In the genomic region with DNA sequence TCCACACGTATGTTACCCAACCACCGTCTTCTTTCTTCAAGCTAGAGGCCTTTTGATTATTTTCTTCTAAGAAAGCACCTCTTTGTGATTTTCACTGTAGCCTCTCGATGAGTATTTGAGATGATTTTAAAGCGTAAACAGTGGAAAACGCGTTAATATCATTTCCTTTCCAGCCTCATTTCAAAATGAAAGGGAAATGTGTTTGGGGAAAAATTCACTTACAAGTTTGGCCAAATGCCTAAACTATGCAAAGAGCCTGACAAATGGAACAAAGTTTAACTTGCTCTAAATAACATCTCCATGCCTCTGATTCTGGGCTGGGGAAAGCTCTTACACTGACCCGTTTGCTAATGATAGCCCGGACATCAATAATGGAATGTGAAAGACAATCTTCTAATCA, we compare ENCODE assay signal across 1 cellular context.
TF ChIP-seq lines count a peak whose summit lies in the region.

No MANE protein-coding gene starts in this region.

TF ChIP-seq in WTC11, 78 proteins besides CTCF, POLR2A, EP300 and RAD21 (continued from another document):
- TF ChIP-seq, protein P1, sequence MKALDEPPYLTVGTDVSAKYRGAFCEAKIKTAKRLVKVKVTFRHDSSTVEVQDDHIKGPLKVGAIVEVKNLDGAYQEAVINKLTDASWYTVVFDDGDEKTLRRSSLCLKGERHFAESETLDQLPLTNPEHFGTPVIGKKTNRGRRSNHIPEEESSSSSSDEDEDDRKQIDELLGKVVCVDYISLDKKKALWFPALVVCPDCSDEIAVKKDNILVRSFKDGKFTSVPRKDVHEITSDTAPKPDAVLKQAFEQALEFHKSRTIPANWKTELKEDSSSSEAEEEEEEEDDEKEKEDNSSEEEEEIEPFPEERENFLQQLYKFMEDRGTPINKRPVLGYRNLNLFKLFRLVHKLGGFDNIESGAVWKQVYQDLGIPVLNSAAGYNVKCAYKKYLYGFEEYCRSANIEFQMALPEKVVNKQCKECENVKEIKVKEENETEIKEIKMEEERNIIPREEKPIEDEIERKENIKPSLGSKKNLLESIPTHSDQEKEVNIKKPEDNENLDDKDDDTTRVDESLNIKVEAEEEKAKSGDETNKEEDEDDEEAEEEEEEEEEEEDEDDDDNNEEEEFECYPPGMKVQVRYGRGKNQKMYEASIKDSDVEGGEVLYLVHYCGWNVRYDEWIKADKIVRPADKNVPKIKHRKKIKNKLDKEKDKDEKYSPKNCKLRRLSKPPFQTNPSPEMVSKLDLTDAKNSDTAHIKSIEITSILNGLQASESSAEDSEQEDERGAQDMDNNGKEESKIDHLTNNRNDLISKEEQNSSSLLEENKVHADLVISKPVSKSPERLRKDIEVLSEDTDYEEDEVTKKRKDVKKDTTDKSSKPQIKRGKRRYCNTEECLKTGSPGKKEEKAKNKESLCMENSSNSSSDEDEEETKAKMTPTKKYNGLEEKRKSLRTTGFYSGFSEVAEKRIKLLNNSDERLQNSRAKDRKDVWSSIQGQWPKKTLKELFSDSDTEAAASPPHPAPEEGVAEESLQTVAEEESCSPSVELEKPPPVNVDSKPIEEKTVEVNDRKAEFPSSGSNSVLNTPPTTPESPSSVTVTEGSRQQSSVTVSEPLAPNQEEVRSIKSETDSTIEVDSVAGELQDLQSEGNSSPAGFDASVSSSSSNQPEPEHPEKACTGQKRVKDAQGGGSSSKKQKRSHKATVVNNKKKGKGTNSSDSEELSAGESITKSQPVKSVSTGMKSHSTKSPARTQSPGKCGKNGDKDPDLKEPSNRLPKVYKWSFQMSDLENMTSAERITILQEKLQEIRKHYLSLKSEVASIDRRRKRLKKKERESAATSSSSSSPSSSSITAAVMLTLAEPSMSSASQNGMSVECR (CRISPR knock-in tag; IDR thresholded peaks at IDR 0.05; ENCODE audit: borderline replicate concordance), result no peak
TF ChIP-seq in WTC11: peak in this region for 0.
